26 cellular contexts compared by ENCODE assay signal in genomic region chr11:32421992-32422391, GRCh38. TPM values are rescaled to one million over a fixed set of nuclear protein-coding genes. Genes with fewer than 3 reads are reported as not detected.
A peak's percentile ranks its signal among the peaks of the same experiment; 100 is the strongest.
DNase-seq lines count a peak whose midpoint lies in the region; ATAC-seq and TF ChIP-seq lines count a peak whose summit lies in the region.
"Had no signal": no experiment of that assay in that cellular context is flagged by ENCODE, and none has a peak within 500 bp of the region (broad histone marks: within the 10 kb centered on the region; RNA-seq: fewer than 3 reads in every experiment).

No MANE protein-coding gene starts in this region.

- no peak overlapping the region for H3K4me3 ChIP-seq in left ventricle myocardium inferior
- H3K4me3 ChIP-seq in Loucy (ENCODE audit: low read length, poor library complexity, severe bottlenecking): peak overlapping the region; percentile 67
- H3K4me3 ChIP-seq in astrocyte of the spinal cord (ENCODE audit: low read depth, low read length): no peak overlapping the region
- no peak overlapping the region for H3K4me3 ChIP-seq in right lobe of liver
- H3K4me3 ChIP-seq: MG63, SK-N-MC had no signal

- H3K27ac ChIP-seq in left ventricle myocardium inferior (replicated peaks) (peak overlapping the region; percentile 74), right lobe of liver (no peak overlapping the region)
- H3K27ac ChIP-seq: C4-2B, SK-N-MC had no signal

- H3K4me2 ChIP-seq in Loucy (ENCODE audit: low read depth, low read length, poor library complexity, severe bottlenecking): peak overlapping the region; percentile 84

- 0 out of 2 replicates have a peak, but pooled peaks cover 6% of the 10 kb centered on the region for H3K79me2 ChIP-seq in Loucy (ENCODE audit: insufficient read depth, low read length)

- ATAC-seq in HG02571 (IDR thresholded peaks at IDR 0.05; ENCODE audit: unreplicated experiment): no peak
- ATAC-seq in right lobe of liver: no peak
- no peak for ATAC-seq in HG02938 (IDR thresholded peaks at IDR 0.05; ENCODE audit: unreplicated experiment)
- ATAC-seq: HCT116 had no signal

- H4K20me1 ChIP-seq in Loucy (ENCODE audit: insufficient read depth, low read length, poor library complexity, severe bottlenecking): no peaks in the 10 kb centered on the region

- no peaks in the 10 kb centered on the region for H3K36me3 ChIP-seq in left ventricle myocardium inferior
- no peaks in the 10 kb centered on the region for H3K36me3 ChIP-seq in Loucy (ENCODE audit: insufficient read depth, low read length)
- no peaks in the 10 kb centered on the region for H3K36me3 ChIP-seq in right lobe of liver
- H3K36me3 ChIP-seq: MG63 had no signal

- peaks cover 29% of the 10 kb centered on the region for H3F3A ChIP-seq in Loucy (ENCODE audit: low read depth)

- H3K4me1 ChIP-seq in left ventricle myocardium inferior (peaks cover 31% of the 10 kb centered on the region), Loucy (ENCODE audit: insufficient read depth, low read length, poor library complexity, severe bottlenecking) (peaks cover 88% of the 10 kb centered on the region), right lobe of liver (no peaks in the 10 kb centered on the region)

- 36% methylated on average over 2 of the region's 2 CpGs for WGBS in right lobe of liver (ENCODE audit: insufficient coverage, low coverage, low lambda C conversion rate, missing lambda C conversion rate)

- H3K9ac ChIP-seq in Loucy (ENCODE audit: low read depth, low read length, poor library complexity, severe bottlenecking): peak overlapping the region; percentile 94

- TF ChIP-seq POLR2A in right lobe of liver (IDR thresholded peaks at IDR 0.05): no peak

- H3K9me2 ChIP-seq in Loucy (replicated peaks; ENCODE audit: low read depth, low read length): no peaks in the 10 kb centered on the region

- no peaks in the 10 kb centered on the region for H3K9me3 ChIP-seq in left ventricle myocardium inferior (replicated peaks)
- H3K9me3 ChIP-seq in Loucy (ENCODE audit: insufficient read depth, low read depth, low read length): no peaks in the 10 kb centered on the region
- H3K9me3 ChIP-seq in right lobe of liver: no peaks in the 10 kb centered on the region
- H3K9me3 ChIP-seq: MG63 had no signal

- intact Hi-C loops in left ventricle myocardium inferior (cut with micrococcal nuclease): no loop called here
- intact Hi-C loops in cardiac septum (cut with DNase I): no loop called here
- intact Hi-C loops in right lobe of liver (cut with DNase I): no loop called here

- no peak for DNase-seq in left ventricle myocardium inferior
- DNase-seq in cardiac septum (ENCODE audit: low spot score): no peak
- DNase-seq in astrocyte of the spinal cord (ENCODE audit: low read depth, low spot score): peak; percentile 18
- DNase-seq in medulla oblongata (ENCODE audit: extremely low spot score): no peak
- no peak for DNase-seq in right lobe of liver
- DNase-seq: ACHN; activated CD4-positive, alpha-beta T cell treated with anti-CD3 and anti-CD28 coated beads for 48 hours; activated naive CD4-positive, alpha-beta T cell treated with anti-CD3 and anti-CD28 coated beads, Interleukin-2, amount 50 U/mL, for 16 hours; anterior cingulate cortex; caudate nucleus; mammary epithelial cell; MG63; NCI-H1436 treated with DMSO at 0.1 percent for 48 hours; NCI-H524 treated with DMSO at 0.1 percent for 48 hours; occipital lobe; RPMI8226; small intestine; stimulated activated CD4-positive, alpha-beta T cell treated with anti-CD3 and anti-CD28 coated beads, Interleukin-2, amount 100 ng/mL, for 24 hours had no signal

- TF ChIP-seq CTCF in left ventricle myocardium inferior (IDR thresholded peaks at IDR 0.05; ENCODE audit: borderline replicate concordance): no peak
- TF ChIP-seq CTCF in Loucy (conservative IDR thresholded peaks at IDR 0.05; ENCODE audit: low read length): no peak
- no peak for TF ChIP-seq CTCF in astrocyte of the spinal cord (IDR thresholded peaks at IDR 0.05; ENCODE audit: low read depth, low read length)
- no peak for TF ChIP-seq CTCF in right lobe of liver (IDR thresholded peaks at IDR 0.05)

- no peak overlapping the region for H2AFZ ChIP-seq in Loucy (ENCODE audit: low read length)

- peaks cover 62% of the 10 kb centered on the region for H3K27me3 ChIP-seq in left ventricle myocardium inferior (ENCODE audit: low read depth)
- no peaks in the 10 kb centered on the region for H3K27me3 ChIP-seq in Loucy (ENCODE audit: insufficient read depth, low read length, poor library complexity, severe bottlenecking)
- peaks cover 5 to 8% of the 10 kb centered on the region in 2 donors for H3K27me3 ChIP-seq in right lobe of liver

- in situ Hi-C loops in astrocyte of the spinal cord (cut with HindIII; ENCODE audit: low sequenced_read_pairs): no loop called here

RNA-seq across cellular contexts. Expression of gene WT1, which starts 13.3 kb away (rescaled TPM):
- total RNA-seq in left ventricle myocardium inferior: 2.0 TPM
- 2.3 TPM for total RNA-seq in cardiac septum
- under 1 TPM in 3 of 6 experiments, not detected in 3; 0.07 to 0.99 (median 0.51) TPM for total RNA-seq in right lobe of liver
- total RNA-seq: dermis microvascular lymphatic vessel endothelial cell, endothelial cell of umbilical vein, mammary epithelial cell, occipital lobe had no signal
